1 cellular context compared by ENCODE assay signal in genomic region chr1:219941179-219942118, GRCh38.
TF ChIP-seq lines count a peak whose summit lies in the region.

No MANE protein-coding gene starts in this region.

TF ChIP-seq in K562, 482 proteins besides CTCF, POLR2A, EP300 and RAD21 (continued from another document and continues in another):
- no peak for TF ChIP-seq VEZF1 (CRISPR knock-in tag; IDR thresholded peaks at IDR 0.05)
- peak in 1 of 2 experiments; percentile 12; a peak in 1 of 4 replicates for TF ChIP-seq BCLAF1 (IDR thresholded peaks at IDR 0.05; ENCODE audit: borderline replicate concordance in 1 of 2, control insufficient read depth in 1 of 2, low read depth in 2 of 2, low read length in 1 of 2)
- TF ChIP-seq ARID3A (IDR thresholded peaks at IDR 0.05; ENCODE audit: borderline replicate concordance, low read depth, low read length): no peak
- no peak for TF ChIP-seq DMBX1 (CRISPR knock-in tag; IDR thresholded peaks at IDR 0.05; ENCODE audit: borderline replicate concordance)
- TF ChIP-seq CBX3 (IDR thresholded peaks at IDR 0.05; ENCODE audit: borderline replicate concordance in 1 of 2, low read length in 2 of 2): no peak
- TF ChIP-seq JUN (IDR thresholded peaks at IDR 0.05; ENCODE audit: borderline replicate concordance, low read depth, low read length): no peak
- no peak for TF ChIP-seq JUN (CRISPR knock-in tag; IDR thresholded peaks at IDR 0.05; ENCODE audit: borderline replicate concordance)
- no peak for TF ChIP-seq HOXB6 (CRISPR knock-in tag; IDR thresholded peaks at IDR 0.05; ENCODE audit: borderline replicate concordance)
- TF ChIP-seq KLF10 (CRISPR knock-in tag; IDR thresholded peaks at IDR 0.05): no peak
- no peak for TF ChIP-seq CBFA2T2 (conservative IDR thresholded peaks at IDR 0.05)
- TF ChIP-seq ZNF197 (CRISPR knock-in tag; IDR thresholded peaks at IDR 0.05; ENCODE audit: low read depth): no peak
- TF ChIP-seq ELF4 (CRISPR knock-in tag; IDR thresholded peaks at IDR 0.05): peak; percentile 69; the same call in 1 of the 2 replicates
- TF ChIP-seq MAFG (tag; conservative IDR thresholded peaks at IDR 0.05): no peak
- TF ChIP-seq MECOM (CRISPR knock-in tag; IDR thresholded peaks at IDR 0.05): no peak
- TF ChIP-seq FOXA1 (IDR thresholded peaks at IDR 0.05; ENCODE audit: borderline replicate concordance): no peak
- no peak for TF ChIP-seq SAFB2 (IDR thresholded peaks at IDR 0.05; ENCODE audit: borderline replicate concordance, low read depth, low read length, severe bottlenecking)
- no peak for TF ChIP-seq PRPF4 (IDR thresholded peaks at IDR 0.05; ENCODE audit: insufficient read depth, low read depth, low read length, poor library complexity, severe bottlenecking)
- 0 out of 2 replicates have a peak, but pooled peaks have one; percentile 52 for TF ChIP-seq ZBTB26 (CRISPR knock-in tag; IDR thresholded peaks at IDR 0.05)
- no peak for TF ChIP-seq ZBTB40 (IDR thresholded peaks at IDR 0.05)
- no peak for TF ChIP-seq ZBTB40 (CRISPR knock-in tag; IDR thresholded peaks at IDR 0.05)
- TF ChIP-seq TGIF2 (CRISPR knock-in tag; IDR thresholded peaks at IDR 0.05): no peak
- TF ChIP-seq SMARCE1 (IDR thresholded peaks at IDR 0.05): no peak
- TF ChIP-seq ZNF586 (CRISPR knock-in tag; conservative IDR thresholded peaks at IDR 0.05): no peak
- no peak for TF ChIP-seq CHCHD3 (CRISPR knock-in tag; IDR thresholded peaks at IDR 0.05)
- no peak for TF ChIP-seq ZNF431 (CRISPR knock-in tag; IDR thresholded peaks at IDR 0.05)
- TF ChIP-seq HBP1 (CRISPR knock-in tag; IDR thresholded peaks at IDR 0.05): peak; percentile 43; the same call in 1 of the 2 replicates
- TF ChIP-seq ZNF668 (CRISPR knock-in tag; IDR thresholded peaks at IDR 0.05): no peak
- TF ChIP-seq BACH1 (tag; IDR thresholded peaks at IDR 0.05): no peak
- no peak for TF ChIP-seq KAT8 (IDR thresholded peaks at IDR 0.05; ENCODE audit: low read depth)
- TF ChIP-seq ARID3B (CRISPR knock-in tag; IDR thresholded peaks at IDR 0.05; ENCODE audit: borderline replicate concordance): no peak
- TF ChIP-seq MTA3 (IDR thresholded peaks at IDR 0.05; ENCODE audit: borderline replicate concordance): no peak
- TF ChIP-seq KDM4B (IDR thresholded peaks at IDR 0.05; ENCODE audit: borderline replicate concordance in 2 of 2, low read depth in 1 of 2): no peak
- TF ChIP-seq ZBTB2 (IDR thresholded peaks at IDR 0.05): peak; percentile 60; the same call in 1 of the 2 replicates
- 0 out of 2 replicates have a peak, but pooled peaks have one; percentile 20 for TF ChIP-seq ARID2 (IDR thresholded peaks at IDR 0.05)
- no peak for TF ChIP-seq TFE3 (CRISPR knock-in tag; IDR thresholded peaks at IDR 0.05)
- TF ChIP-seq MTA1 (IDR thresholded peaks at IDR 0.05; ENCODE audit: borderline replicate concordance): 0 out of 2 replicates have a peak, but pooled peaks have one; percentile 66
